13 cellular contexts compared by ENCODE assay signal in genomic region chr6:111857674-111858337, GRCh38. TPM values are rescaled to one million over a fixed set of nuclear protein-coding genes. Genes with fewer than 3 reads are reported as not detected.
DNase-seq lines count a peak whose midpoint lies in the region; ATAC-seq and TF ChIP-seq lines count a peak whose summit lies in the region.
"Had no signal": no experiment of that assay in that cellular context is flagged by ENCODE, and none has a peak within 500 bp of the region (broad histone marks: within the 10 kb centered on the region; RNA-seq: fewer than 3 reads in every experiment).

No MANE protein-coding gene starts in this region.

- 0 out of 2 replicates have a peak overlapping the region, but pooled peaks have one; percentile 43 for H3K4me2 ChIP-seq in GM23338

- H3K27ac ChIP-seq in GM23338 (ENCODE audit: low read depth): peak overlapping the region; percentile 34
- H3K27ac ChIP-seq: 22Rv1 had no signal

- no peak overlapping the region for H3K4me3 ChIP-seq in GM23338

- H3K9me3 Mint-ChIP-seq in GM23338 (no peaks in the 10 kb centered on the region), nephron progenitor cell (no peaks in the 10 kb centered on the region)
- H3K9me3 Mint-ChIP-seq in central memory CD8-positive, alpha-beta T cell: no peaks in the 10 kb centered on the region

- H3F3A ChIP-seq in GM23338 (replicated peaks; ENCODE audit: low read depth): no peaks in the 10 kb centered on the region

- DNase-seq in NCI-H82 (lab: John Stamatoyannopoulos, UW) (peak; percentile 8), NCI-H82 treated with DMSO at 0.1 percent for 48 hours (lab: John Stamatoyannopoulos, UW; ENCODE audit: unreplicated experiment) (no peak), GM23338 (ENCODE audit: low spot score) (no peak), nephron progenitor cell (no peak), amygdala (lab: John Stamatoyannopoulos, UW) (no peak), NCI-H774 (lab: John Stamatoyannopoulos, UW) (no peak)
- no peak for DNase-seq in central memory CD8-positive, alpha-beta T cell (ENCODE audit: low spot score in 2 of 2)
- DNase-seq: activated CD4-positive, alpha-beta T cell treated with anti-CD3 and anti-CD28 coated beads for 4 hours; effector CD4-positive, alpha-beta T cell; islet precursor cell; NCI-H2171 treated with DMSO at 0.1 percent for 48 hours had no signal

- H3K4me1 Mint-ChIP-seq in GM23338: peaks cover 83% of the 10 kb centered on the region
- H3K4me1 Mint-ChIP-seq in central memory CD8-positive, alpha-beta T cell: peaks cover 92% of the 10 kb centered on the region
- peaks cover 38% of the 10 kb centered on the region for H3K4me1 Mint-ChIP-seq in nephron progenitor cell

- H4K20me1 ChIP-seq in GM23338 (replicated peaks; ENCODE audit: insufficient read depth): no peaks in the 10 kb centered on the region

- no peaks in the 10 kb centered on the region for H3K36me3 Mint-ChIP-seq in GM23338 (ENCODE audit: low read depth)
- H3K36me3 Mint-ChIP-seq in central memory CD8-positive, alpha-beta T cell (ENCODE audit: insufficient read depth): peaks cover 24% of the 10 kb centered on the region
- H3K36me3 Mint-ChIP-seq in nephron progenitor cell (ENCODE audit: low read depth): peaks cover 21% of the 10 kb centered on the region

- TF ChIP-seq CTCF in GM23338 (conservative IDR thresholded peaks at IDR 0.05; ENCODE audit: low read depth in 2 of 2): no peak
- no peak for TF ChIP-seq CTCF in nephron progenitor cell (IDR thresholded peaks at IDR 0.05)

- no peaks in the 10 kb centered on the region for H3K9me2 ChIP-seq in GM23338 (ENCODE audit: insufficient read depth)

- ATAC-seq in GM23338 (peak; percentile 20), GM19463 (IDR thresholded peaks at IDR 0.05; ENCODE audit: unreplicated experiment) (no peak)
- no peak for ATAC-seq in central memory CD8-positive, alpha-beta T cell (replicated peaks; ENCODE audit: extremely low read depth, poor library complexity, severe bottlenecking)

- H3K27me3 Mint-ChIP-seq in GM23338 (ENCODE audit: insufficient read depth, low read depth, poor library complexity) (peaks cover 7% of the 10 kb centered on the region), nephron progenitor cell (ENCODE audit: low read depth, poor library complexity) (no peaks in the 10 kb centered on the region)
- no peaks in the 10 kb centered on the region for H3K27me3 Mint-ChIP-seq in central memory CD8-positive, alpha-beta T cell

- H3K4me1 ChIP-seq in GM23338 (ENCODE audit: insufficient read depth): peaks cover 86% of the 10 kb centered on the region

- H3K36me3 ChIP-seq in GM23338 (ENCODE audit: insufficient read depth): no peaks in the 10 kb centered on the region

- H3K27me3 ChIP-seq in GM23338 (ENCODE audit: insufficient read depth): no peaks in the 10 kb centered on the region

- H3K27ac Mint-ChIP-seq in GM23338 (no peak overlapping the region; the same call in 1 of the 2 replicates), nephron progenitor cell (peak overlapping the region; percentile 17)
- peak overlapping the region; percentile 76 for H3K27ac Mint-ChIP-seq in central memory CD8-positive, alpha-beta T cell (ENCODE audit: low read depth)

- no peak overlapping the region for H2AFZ ChIP-seq in GM23338

- peaks cover 94% of the 10 kb centered on the region for H3K79me2 ChIP-seq in GM23338 (replicated peaks; ENCODE audit: insufficient read depth)

- H3K4me3 Mint-ChIP-seq in GM23338: no peak overlapping the region; the same call in 2 of the 3 replicates
- peak overlapping the region; percentile 64 for H3K4me3 Mint-ChIP-seq in central memory CD8-positive, alpha-beta T cell
- no peak overlapping the region for H3K4me3 Mint-ChIP-seq in nephron progenitor cell

TF ChIP-seq in GM23338, 12 proteins besides CTCF, POLR2A, EP300 and RAD21:
- no peak for TF ChIP-seq NANOG (IDR thresholded peaks at IDR 0.05; ENCODE audit: borderline replicate concordance)

RNA-seq across cellular contexts. Expression of gene FYN, which starts 15.4 kb away (rescaled TPM):
- 70.8 and 143 TPM in 2 replicates for total RNA-seq in GM23338 (2014; rRNA removed; shearing (Covaris generic))
- polyA plus RNA-seq in GM23338 (2016; fragmentation: Nextera tagmentation; extraction: Ambion mirVana): 46.8 and 54.9 TPM in 2 replicates
